27 cellular contexts compared by ENCODE assay signal in genomic region chr10:122830965-122831353, GRCh38. TPM values are rescaled to one million over a fixed set of nuclear protein-coding genes. Genes with fewer than 3 reads are reported as not detected.
DNase-seq lines count a peak whose midpoint lies in the region; ATAC-seq, FAIRE-seq and TF ChIP-seq lines count a peak whose summit lies in the region.
"Had no signal": no experiment of that assay in that cellular context is flagged by ENCODE, and none has a peak within 500 bp of the region (broad histone marks: within the 10 kb centered on the region; RNA-seq: fewer than 3 reads in every experiment).

No MANE protein-coding gene starts in this region.

- intact Hi-C loops in mammary epithelial cell (cut with micrococcal nuclease): no loop called here
- intact Hi-C loops in MCF 10A (cut with micrococcal nuclease): no loop called here

- H3K9me1 ChIP-seq in keratinocyte (ENCODE audit: control insufficient read depth, extremely low read depth, insufficient read depth, low read length): no peaks in the 10 kb centered on the region

- H3K36me3 ChIP-seq in mammary epithelial cell (ENCODE audit: insufficient read depth, low read length) (peaks cover 7% of the 10 kb centered on the region), keratinocyte (ENCODE audit: control insufficient read depth in 2 of 2, extremely low read depth in 1 of 2, insufficient read depth in 2 of 2, low read length in 2 of 2) (peaks cover 0 to 2% of the 10 kb centered on the region in 2 experiments)
- H3K36me3 ChIP-seq: BLaER1 treated with 17β-estradiol and CSF1 and Interleukin-3, amounts not matched to agents 10 nM and 100 nM had no signal

- no peaks in the 10 kb centered on the region for H3K4me1 Mint-ChIP-seq in MCF 10A (ENCODE audit: insufficient read depth, unreplicated experiment)
- H3K4me1 Mint-ChIP-seq: B cell had no signal

- H3K27me3 ChIP-seq in mammary epithelial cell (ENCODE audit: insufficient read depth, low read length) (peaks cover 11% of the 10 kb centered on the region), keratinocyte (ENCODE audit: control insufficient read depth, extremely low read depth, insufficient read depth, low read length) (peaks cover 3% of the 10 kb centered on the region)
- H3K27me3 ChIP-seq: BLaER1 treated with 17β-estradiol and CSF1 and Interleukin-3, amounts not matched to agents 10 nM and 100 nM had no signal

- no peaks in the 10 kb centered on the region for H3K9me3 ChIP-seq in mammary epithelial cell (replicated peaks; ENCODE audit: insufficient read depth, low read length)
- H3K9me3 ChIP-seq in keratinocyte (ENCODE audit: control insufficient read depth, low read depth, low read length): no peaks in the 10 kb centered on the region
- H3K9me3 ChIP-seq: A549; BLaER1 treated with 17β-estradiol and CSF1 and Interleukin-3, amounts not matched to agents 10 nM and 100 nM; Caco-2 had no signal

- CTCF ChIA-PET in mammary epithelial cell (lab: Charles Lee; ENCODE audit: low non-redundant PET) (no interaction called here), MCF 10A (lab: Yijun Ruan, JAX) (no interaction called here)

- dilution Hi-C loops in mammary epithelial cell (cut with HindIII; ENCODE audit: low sequenced_read_pairs) (no loop called here), keratinocyte (cut with MboI; ENCODE audit: extremely low pct_ligation_motif_present, low sequenced_read_pairs) (no loop called here)

- H3K4me3 Mint-ChIP-seq in MCF 10A (ENCODE audit: unreplicated experiment): no peak overlapping the region
- H3K4me3 Mint-ChIP-seq: B cell; CD4-positive, alpha-beta T cell; CD8-positive, alpha-beta T cell had no signal

- peaks cover 16% of the 10 kb centered on the region for H3K36me3 Mint-ChIP-seq in MCF 10A (ENCODE audit: insufficient read depth, unreplicated experiment)

- H3K9ac ChIP-seq in mammary epithelial cell (ENCODE audit: insufficient read depth, low read length) (no peak overlapping the region), keratinocyte (ENCODE audit: control insufficient read depth, extremely low read depth, insufficient read depth, low read length) (no peak overlapping the region)
- H3K9ac ChIP-seq: BLaER1 treated with 17β-estradiol and CSF1 and Interleukin-3, amounts not matched to agents 10 nM and 100 nM had no signal

- peaks cover 5% of the 10 kb centered on the region for H3K4me1 ChIP-seq in mammary epithelial cell (ENCODE audit: insufficient read depth, low read length)
- H3K4me1 ChIP-seq in keratinocyte (ENCODE audit: control insufficient read depth, extremely low read depth, insufficient read depth, low read length): peaks cover 4% of the 10 kb centered on the region
- H3K4me1 ChIP-seq: A549, Caco-2 had no signal

- H3K27me3 Mint-ChIP-seq in MCF 10A (ENCODE audit: insufficient read depth, unreplicated experiment): peaks cover 32% of the 10 kb centered on the region

- in situ Hi-C loops in mammary epithelial cell (cut with MboI; ENCODE audit: low sequenced_read_pairs in 2 of 2): no loop called here

- H3K27ac ChIP-seq in mammary epithelial cell (ENCODE audit: insufficient read depth, low read depth, low read length) (no peak overlapping the region), keratinocyte (ENCODE audit: control insufficient read depth, insufficient read depth, low read length) (no peak overlapping the region)
- H3K27ac ChIP-seq: 22Rv1; A549; BLaER1 treated with 17β-estradiol and CSF1 and Interleukin-3, amounts not matched to agents 10 nM and 100 nM; C4-2B had no signal

- TF ChIP-seq CTCF in mammary epithelial cell (conservative IDR thresholded peaks at IDR 0.05 in 1 of 2, IDR thresholded peaks at IDR 0.05 in 1 of 2; ENCODE audit: extremely low read depth in 1 of 2, insufficient read depth in 1 of 2, low read depth in 1 of 2, low read length in 2 of 2): no peak
- no peak for TF ChIP-seq CTCF in MCF 10A (IDR thresholded peaks at IDR 0.05; ENCODE audit: unreplicated experiment)
- TF ChIP-seq CTCF in epithelial cell of esophagus (IDR thresholded peaks at IDR 0.05; ENCODE audit: insufficient read depth, low read depth, low read length, missing control alignments): no peak
- TF ChIP-seq CTCF in keratinocyte (optimal IDR thresholded peaks at IDR 0.05 in 1 of 3, IDR thresholded peaks at IDR 0.05 in 1 of 3, conservative IDR thresholded peaks at IDR 0.05 in 1 of 3; ENCODE audit: extremely low read depth in 1 of 3, insufficient read depth in 2 of 3, low read length in 3 of 3): no peak

- DNase-seq in mammary epithelial cell (peak; percentile 9), MCF 10A (ENCODE audit: unreplicated experiment) (no peak), epithelial cell of esophagus (ENCODE audit: low read depth) (peak; percentile 42), keratinocyte (ENCODE audit: low read depth, low spot score) (no peak), frontal cortex (ENCODE audit: low spot score in 2 of 2) (no peak), DMS114 treated with DMSO at 0.1 percent for 48 hours (lab: John Stamatoyannopoulos, UW; ENCODE audit: unreplicated experiment) (no peak)
- DNase-seq: AML-193; Caco-2; Calu3; CD4-positive, alpha-beta T cell; CD8-positive, alpha-beta T cell; DMS153; DMS53; DMS79; DND-41; EL; GDM1 had no signal

- POLR2A ChIA-PET in MCF 10A (lab: Yijun Ruan, JAX): no interaction called here

- no peaks in the 10 kb centered on the region for H3K9me3 Mint-ChIP-seq in MCF 10A (ENCODE audit: unreplicated experiment)
- H3K9me3 Mint-ChIP-seq: CD4-positive, alpha-beta T cell; CD8-positive, alpha-beta T cell had no signal

- FAIRE-seq in keratinocyte (lab: Jason Lieb, UNC) (peak; percentile 39), frontal cortex (lab: Jason Lieb, UNC) (no peak)
- FAIRE-seq: A549, D721Med, GM12878, GM12892 had no signal

- H2AFZ ChIP-seq in mammary epithelial cell (ENCODE audit: low read depth, low read length) (no peak overlapping the region), keratinocyte (ENCODE audit: control insufficient read depth, low read length) (no peak overlapping the region)

- no peak overlapping the region for H3K27ac Mint-ChIP-seq in MCF 10A (ENCODE audit: low read depth, unreplicated experiment)
- H3K27ac Mint-ChIP-seq: B cell; CD4-positive, alpha-beta T cell; CD8-positive, alpha-beta T cell had no signal

- no peaks in the 10 kb centered on the region for H3K79me2 ChIP-seq in mammary epithelial cell (ENCODE audit: insufficient read depth, low read length)
- H3K79me2 ChIP-seq in keratinocyte (ENCODE audit: control insufficient read depth, insufficient read depth, low read length): no peaks in the 10 kb centered on the region

- H3K4me2 ChIP-seq in mammary epithelial cell (ENCODE audit: insufficient read depth, low read depth, low read length): no peak overlapping the region
- no peak overlapping the region for H3K4me2 ChIP-seq in keratinocyte (ENCODE audit: control insufficient read depth, extremely low read depth, insufficient read depth, low read depth, low read length)
- H3K4me2 ChIP-seq: A549; BLaER1 treated with 17β-estradiol and CSF1 and Interleukin-3, amounts not matched to agents 10 nM and 100 nM had no signal

- no peak for ATAC-seq in GM21515 (IDR thresholded peaks at IDR 0.05; ENCODE audit: unreplicated experiment)
- ATAC-seq: A549; CD8-positive, alpha-beta T cell; GM12878 had no signal

- WGBS in mammary epithelial cell (ENCODE audit: low coverage, missing lambda C conversion rate): 50% methylated on average over 1 of the region's 1 CpG

- BruUV-seq in mammary epithelial cell (replicated peaks; lab: Mats Ljungman, UMichigan) (no TSS peak), MCF 10A (replicated peaks; lab: Mats Ljungman, UMichigan) (no TSS peak)

- H4K20me1 ChIP-seq in mammary epithelial cell (ENCODE audit: insufficient read depth, low read length) (no peaks in the 10 kb centered on the region), keratinocyte (ENCODE audit: control insufficient read depth, extremely low read depth, insufficient read depth, low read length) (no peaks in the 10 kb centered on the region)
- H4K20me1 ChIP-seq: BLaER1 treated with 17β-estradiol and CSF1 and Interleukin-3, amounts not matched to agents 10 nM and 100 nM had no signal

- H3K4me3 ChIP-seq in mammary epithelial cell (replicated peaks in 1 of 3; ENCODE audit: insufficient read depth in 1 of 3, low read depth in 2 of 3, low read length in 3 of 3) (no peak overlapping the region), epithelial cell of esophagus (ENCODE audit: low read length) (no peak overlapping the region), keratinocyte (ENCODE audit: control insufficient read depth in 2 of 3, extremely low read depth in 1 of 3, insufficient read depth in 2 of 3, low read depth in 1 of 3, low read length in 3 of 3) (no peak overlapping the region)
- H3K4me3 ChIP-seq: A549; BLaER1 treated with 17β-estradiol and CSF1 and Interleukin-3, amounts not matched to agents 10 nM and 100 nM; GM12878 had no signal

RNA-seq across cellular contexts. Expression of gene CUZD1, which starts 14.7 kb away (rescaled TPM):
- total RNA-seq in mammary epithelial cell (1 to 10 TPM in 1 of 2 donors, under 1 TPM in 1; 0.50 to 1.3 TPM), MCF 10A (2022) (0.91 and 1.1 TPM in 2 replicates), frontal cortex (0.41 TPM)
- polyA plus RNA-seq in mammary epithelial cell (0.66 TPM), keratinocyte (0.34 to 0.93 TPM (median 0.58 TPM) in 3 replicates)
- polyA minus RNA-seq in mammary epithelial cell (not detected), keratinocyte (0.39 to 0.80 TPM (median 0.49 TPM) in 3 replicates)
- not detected for polyA plus RNA-seq in keratinocyte (2011; ENCODE audit: low read depth)
- 0.25 and 0.45 TPM in 2 replicates for polyA plus RNA-seq in keratinocyte (2011; cell fraction: cytosol; rRNA removed)
- 2.0 and 2.4 TPM in 2 replicates for polyA plus RNA-seq in keratinocyte (2011; cell fraction: nucleus; rRNA removed)
- 0.24 and 0.49 TPM in 2 replicates for polyA plus RNA-seq in keratinocyte (2012; ENCODE audit: low replicate concordance)
- polyA minus RNA-seq in keratinocyte (2011; cell fraction: cytosol; rRNA and poly(A)+ RNA removed): not detected
- polyA minus RNA-seq in keratinocyte (2011; cell fraction: nucleus; rRNA and poly(A)+ RNA removed): 0.32 and 0.62 TPM in 2 replicates
- total RNA-seq: A172 had no signal

RNA-seq across cellular contexts. Expression of gene FAM24B, which starts 48.4 kb away (rescaled TPM):
- total RNA-seq in mammary epithelial cell (10 to 100 TPM in 1 of 2 donors, 1 to 10 TPM in 1; 3.8 to 17.1 TPM), MCF 10A (2022) (17.1 and 23.7 TPM in 2 replicates), frontal cortex (2.9 TPM)
- polyA plus RNA-seq in mammary epithelial cell (6.5 TPM), keratinocyte (2.7 to 4.5 TPM (median 3.8 TPM) in 3 replicates)
- polyA minus RNA-seq in mammary epithelial cell (not detected), keratinocyte (1.4 TPM in 1 of 3 replicates, not detected in the others)
- 1.5 TPM for polyA plus RNA-seq in keratinocyte (2011; ENCODE audit: low read depth)
- polyA plus RNA-seq in keratinocyte (2011; cell fraction: cytosol; rRNA removed): 3.4 and 3.5 TPM in 2 replicates
- polyA plus RNA-seq in keratinocyte (2011; cell fraction: nucleus; rRNA removed): 9.3 and 10.0 TPM in 2 replicates
- 4.3 and 5.6 TPM in 2 replicates for polyA plus RNA-seq in keratinocyte (2012; ENCODE audit: low replicate concordance)
- not detected for polyA minus RNA-seq in keratinocyte (2011; cell fraction: cytosol; rRNA and poly(A)+ RNA removed)
- 0.84 and 1.9 TPM in 2 replicates for polyA minus RNA-seq in keratinocyte (2011; cell fraction: nucleus; rRNA and poly(A)+ RNA removed)
- total RNA-seq: A172 had no signal

Comparison
In these comparisons a context has a peak if more than half of its experiments do, and no peak if none do; other contexts are left out.
1. DNase-seq: peak in mammary epithelial cell (single experiment) and epithelial cell of esophagus (single experiment); none in MCF 10A (single experiment), keratinocyte (single experiment), frontal cortex (0 of 2) and DMS114 treated with DMSO at 0.1 percent for 48 hours (single experiment).